ENCODE assay signal across 1 cellular context in the genomic region with DNA sequence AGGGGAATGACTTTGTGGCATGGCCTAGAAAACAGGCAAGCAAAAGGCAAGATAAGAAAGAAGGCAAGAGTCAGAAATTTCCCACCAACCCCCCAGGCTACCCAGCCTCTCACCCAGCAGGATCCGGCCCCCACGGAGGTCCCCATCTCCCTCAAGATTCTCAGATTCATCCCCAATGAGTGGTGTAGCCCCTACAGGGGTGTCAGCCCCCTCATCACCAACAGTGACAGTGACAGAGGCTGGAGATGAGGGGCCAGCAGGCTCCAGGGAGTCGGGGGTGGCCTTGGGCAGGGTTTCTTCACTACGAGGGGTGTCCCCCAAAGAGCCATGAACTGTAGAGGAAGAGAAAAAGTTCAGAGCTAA.
TF ChIP-seq lines count a peak whose summit lies in the region.

No MANE protein-coding gene starts in this region.

TF ChIP-seq in GM12878, 131 proteins besides CTCF, POLR2A, EP300 and RAD21:
- TF ChIP-seq YBX1 (IDR thresholded peaks at IDR 0.05) (no peak), EZH2 (IDR thresholded peaks at IDR 0.05; ENCODE audit: borderline replicate concordance, control insufficient read depth, low read depth, low read length) (no peak), CHD1 (IDR thresholded peaks at IDR 0.05; ENCODE audit: low read depth, low read length) (no peak), MTA3 (IDR thresholded peaks at IDR 0.05; ENCODE audit: borderline replicate concordance, low read length) (no peak), SIN3A (IDR thresholded peaks at IDR 0.05; ENCODE audit: low read depth, low read length) (no peak), YY1 (IDR thresholded peaks at IDR 0.05; ENCODE audit: low read depth, low read length) (no peak), NFYA (IDR thresholded peaks at IDR 0.05; ENCODE audit: borderline replicate concordance, low read depth, low read length) (no peak), CEBPB (IDR thresholded peaks at IDR 0.05; ENCODE audit: borderline replicate concordance in 1 of 2, low read depth in 2 of 2, low read length in 2 of 2) (no peak), PRDM15 (CRISPR knock-in tag; IDR thresholded peaks at IDR 0.05) (no peak), SREBF2 (IDR thresholded peaks at IDR 0.05; ENCODE audit: low read length) (no peak), ZNF592 (IDR thresholded peaks at IDR 0.05) (no peak), IRF3 (IDR thresholded peaks at IDR 0.05) (no peak), NR2C1 (IDR thresholded peaks at IDR 0.05) (no peak)
- TF ChIP-seq, protein P1, sequence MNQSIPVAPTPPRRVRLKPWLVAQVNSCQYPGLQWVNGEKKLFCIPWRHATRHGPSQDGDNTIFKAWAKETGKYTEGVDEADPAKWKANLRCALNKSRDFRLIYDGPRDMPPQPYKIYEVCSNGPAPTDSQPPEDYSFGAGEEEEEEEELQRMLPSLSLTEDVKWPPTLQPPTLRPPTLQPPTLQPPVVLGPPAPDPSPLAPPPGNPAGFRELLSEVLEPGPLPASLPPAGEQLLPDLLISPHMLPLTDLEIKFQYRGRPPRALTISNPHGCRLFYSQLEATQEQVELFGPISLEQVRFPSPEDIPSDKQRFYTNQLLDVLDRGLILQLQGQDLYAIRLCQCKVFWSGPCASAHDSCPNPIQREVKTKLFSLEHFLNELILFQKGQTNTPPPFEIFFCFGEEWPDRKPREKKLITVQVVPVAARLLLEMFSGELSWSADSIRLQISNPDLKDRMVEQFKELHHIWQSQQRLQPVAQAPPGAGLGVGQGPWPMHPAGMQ (IDR thresholded peaks at IDR 0.05; ENCODE audit: borderline replicate concordance) = no peak
